In the genomic region with DNA sequence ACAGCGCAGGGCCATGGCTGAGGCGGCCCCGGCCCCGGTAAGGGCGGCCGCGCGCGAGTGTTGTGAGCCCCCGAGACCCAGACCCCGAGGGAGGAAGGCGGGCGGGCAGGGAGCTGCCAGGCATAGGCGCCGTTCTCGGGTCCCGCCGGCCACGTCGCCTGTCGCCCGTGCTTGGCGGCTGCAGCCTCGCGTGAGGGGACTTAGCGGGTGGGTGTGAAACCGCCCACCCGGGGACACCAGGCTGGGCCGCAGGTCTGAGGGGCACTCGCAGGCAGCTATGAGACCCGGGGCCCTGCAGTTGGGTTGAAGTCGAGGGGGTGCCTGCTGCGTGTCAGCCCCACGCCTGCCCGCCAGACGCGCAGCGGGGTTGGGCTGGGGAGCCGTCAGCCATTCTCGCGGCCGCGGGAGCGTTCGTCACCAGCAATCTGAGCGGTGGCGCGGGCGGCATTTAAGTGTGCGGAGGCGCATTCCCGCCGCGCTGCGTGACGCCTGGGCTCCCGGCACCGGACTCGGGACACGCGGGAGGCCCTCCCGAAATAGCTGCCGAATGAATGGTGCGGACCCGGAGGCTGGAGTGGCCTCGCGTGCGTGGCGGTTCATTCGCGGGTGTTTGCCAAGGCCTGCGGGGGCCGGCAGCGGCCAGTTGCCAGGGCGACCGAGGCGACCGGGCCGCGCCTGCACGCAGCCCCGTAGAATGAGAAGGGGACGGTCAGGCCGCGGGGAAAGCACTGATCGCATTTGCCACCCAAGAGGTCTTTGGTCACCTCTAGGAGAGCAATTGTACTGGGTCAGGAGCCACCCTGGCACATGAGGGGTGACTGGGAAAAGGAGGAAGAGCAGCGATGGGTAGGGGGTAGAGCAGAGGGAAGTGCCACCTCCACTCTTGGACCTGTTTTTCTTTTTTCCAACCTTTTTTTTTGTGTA, we compare ENCODE assay signal across 1 cellular context.
A peak's percentile ranks its signal among the peaks of the same experiment; 100 is the strongest.
TF ChIP-seq lines count a peak whose summit lies in the region.

No MANE protein-coding gene starts in this region.

TF ChIP-seq in K562, 482 proteins besides CTCF, POLR2A, EP300 and RAD21 (continued from another document and continues in another):
- TF ChIP-seq, protein P1, sequence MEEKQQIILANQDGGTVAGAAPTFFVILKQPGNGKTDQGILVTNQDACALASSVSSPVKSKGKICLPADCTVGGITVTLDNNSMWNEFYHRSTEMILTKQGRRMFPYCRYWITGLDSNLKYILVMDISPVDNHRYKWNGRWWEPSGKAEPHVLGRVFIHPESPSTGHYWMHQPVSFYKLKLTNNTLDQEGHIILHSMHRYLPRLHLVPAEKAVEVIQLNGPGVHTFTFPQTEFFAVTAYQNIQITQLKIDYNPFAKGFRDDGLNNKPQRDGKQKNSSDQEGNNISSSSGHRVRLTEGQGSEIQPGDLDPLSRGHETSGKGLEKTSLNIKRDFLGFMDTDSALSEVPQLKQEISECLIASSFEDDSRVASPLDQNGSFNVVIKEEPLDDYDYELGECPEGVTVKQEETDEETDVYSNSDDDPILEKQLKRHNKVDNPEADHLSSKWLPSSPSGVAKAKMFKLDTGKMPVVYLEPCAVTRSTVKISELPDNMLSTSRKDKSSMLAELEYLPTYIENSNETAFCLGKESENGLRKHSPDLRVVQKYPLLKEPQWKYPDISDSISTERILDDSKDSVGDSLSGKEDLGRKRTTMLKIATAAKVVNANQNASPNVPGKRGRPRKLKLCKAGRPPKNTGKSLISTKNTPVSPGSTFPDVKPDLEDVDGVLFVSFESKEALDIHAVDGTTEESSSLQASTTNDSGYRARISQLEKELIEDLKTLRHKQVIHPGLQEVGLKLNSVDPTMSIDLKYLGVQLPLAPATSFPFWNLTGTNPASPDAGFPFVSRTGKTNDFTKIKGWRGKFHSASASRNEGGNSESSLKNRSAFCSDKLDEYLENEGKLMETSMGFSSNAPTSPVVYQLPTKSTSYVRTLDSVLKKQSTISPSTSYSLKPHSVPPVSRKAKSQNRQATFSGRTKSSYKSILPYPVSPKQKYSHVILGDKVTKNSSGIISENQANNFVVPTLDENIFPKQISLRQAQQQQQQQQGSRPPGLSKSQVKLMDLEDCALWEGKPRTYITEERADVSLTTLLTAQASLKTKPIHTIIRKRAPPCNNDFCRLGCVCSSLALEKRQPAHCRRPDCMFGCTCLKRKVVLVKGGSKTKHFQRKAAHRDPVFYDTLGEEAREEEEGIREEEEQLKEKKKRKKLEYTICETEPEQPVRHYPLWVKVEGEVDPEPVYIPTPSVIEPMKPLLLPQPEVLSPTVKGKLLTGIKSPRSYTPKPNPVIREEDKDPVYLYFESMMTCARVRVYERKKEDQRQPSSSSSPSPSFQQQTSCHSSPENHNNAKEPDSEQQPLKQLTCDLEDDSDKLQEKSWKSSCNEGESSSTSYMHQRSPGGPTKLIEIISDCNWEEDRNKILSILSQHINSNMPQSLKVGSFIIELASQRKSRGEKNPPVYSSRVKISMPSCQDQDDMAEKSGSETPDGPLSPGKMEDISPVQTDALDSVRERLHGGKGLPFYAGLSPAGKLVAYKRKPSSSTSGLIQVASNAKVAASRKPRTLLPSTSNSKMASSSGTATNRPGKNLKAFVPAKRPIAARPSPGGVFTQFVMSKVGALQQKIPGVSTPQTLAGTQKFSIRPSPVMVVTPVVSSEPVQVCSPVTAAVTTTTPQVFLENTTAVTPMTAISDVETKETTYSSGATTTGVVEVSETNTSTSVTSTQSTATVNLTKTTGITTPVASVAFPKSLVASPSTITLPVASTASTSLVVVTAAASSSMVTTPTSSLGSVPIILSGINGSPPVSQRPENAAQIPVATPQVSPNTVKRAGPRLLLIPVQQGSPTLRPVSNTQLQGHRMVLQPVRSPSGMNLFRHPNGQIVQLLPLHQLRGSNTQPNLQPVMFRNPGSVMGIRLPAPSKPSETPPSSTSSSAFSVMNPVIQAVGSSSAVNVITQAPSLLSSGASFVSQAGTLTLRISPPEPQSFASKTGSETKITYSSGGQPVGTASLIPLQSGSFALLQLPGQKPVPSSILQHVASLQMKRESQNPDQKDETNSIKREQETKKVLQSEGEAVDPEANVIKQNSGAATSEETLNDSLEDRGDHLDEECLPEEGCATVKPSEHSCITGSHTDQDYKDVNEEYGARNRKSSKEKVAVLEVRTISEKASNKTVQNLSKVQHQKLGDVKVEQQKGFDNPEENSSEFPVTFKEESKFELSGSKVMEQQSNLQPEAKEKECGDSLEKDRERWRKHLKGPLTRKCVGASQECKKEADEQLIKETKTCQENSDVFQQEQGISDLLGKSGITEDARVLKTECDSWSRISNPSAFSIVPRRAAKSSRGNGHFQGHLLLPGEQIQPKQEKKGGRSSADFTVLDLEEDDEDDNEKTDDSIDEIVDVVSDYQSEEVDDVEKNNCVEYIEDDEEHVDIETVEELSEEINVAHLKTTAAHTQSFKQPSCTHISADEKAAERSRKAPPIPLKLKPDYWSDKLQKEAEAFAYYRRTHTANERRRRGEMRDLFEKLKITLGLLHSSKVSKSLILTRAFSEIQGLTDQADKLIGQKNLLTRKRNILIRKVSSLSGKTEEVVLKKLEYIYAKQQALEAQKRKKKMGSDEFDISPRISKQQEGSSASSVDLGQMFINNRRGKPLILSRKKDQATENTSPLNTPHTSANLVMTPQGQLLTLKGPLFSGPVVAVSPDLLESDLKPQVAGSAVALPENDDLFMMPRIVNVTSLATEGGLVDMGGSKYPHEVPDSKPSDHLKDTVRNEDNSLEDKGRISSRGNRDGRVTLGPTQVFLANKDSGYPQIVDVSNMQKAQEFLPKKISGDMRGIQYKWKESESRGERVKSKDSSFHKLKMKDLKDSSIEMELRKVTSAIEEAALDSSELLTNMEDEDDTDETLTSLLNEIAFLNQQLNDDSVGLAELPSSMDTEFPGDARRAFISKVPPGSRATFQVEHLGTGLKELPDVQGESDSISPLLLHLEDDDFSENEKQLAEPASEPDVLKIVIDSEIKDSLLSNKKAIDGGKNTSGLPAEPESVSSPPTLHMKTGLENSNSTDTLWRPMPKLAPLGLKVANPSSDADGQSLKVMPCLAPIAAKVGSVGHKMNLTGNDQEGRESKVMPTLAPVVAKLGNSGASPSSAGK (IDR thresholded peaks at IDR 0.05), result peak; percentile 48; the same call in 1 of the 2 replicates
- TF ChIP-seq RBM22 (IDR thresholded peaks at IDR 0.05; ENCODE audit: low read depth, low read length, poor library complexity, severe bottlenecking), result peak; percentile 93
- TF ChIP-seq ZNF384 (IDR thresholded peaks at IDR 0.05; ENCODE audit: low read depth, low read length), result no peak
- peak; percentile 47; the same call in 1 of the 2 replicates for TF ChIP-seq SP1 (CRISPR knock-in tag; IDR thresholded peaks at IDR 0.05)
- TF ChIP-seq ZBED1 (IDR thresholded peaks at IDR 0.05), result no peak
- TF ChIP-seq SAP30 (IDR thresholded peaks at IDR 0.05; ENCODE audit: borderline replicate concordance, insufficient read depth, low read depth, low read length, poor library complexity, severe bottlenecking), result peak; percentile 85
- no peak for TF ChIP-seq USF2 (CRISPR knock-in tag; IDR thresholded peaks at IDR 0.05)
- TF ChIP-seq MCM2 (IDR thresholded peaks at IDR 0.05; ENCODE audit: low read depth), result no peak
- TF ChIP-seq MYC (IDR thresholded peaks at IDR 0.05; ENCODE audit: low read depth, low read length), result peak; percentile 10; the same call in 1 of the 2 replicates
- TF ChIP-seq MYC (CRISPR knock-in tag; IDR thresholded peaks at IDR 0.05; ENCODE audit: borderline replicate concordance, low read depth), result no peak
- TF ChIP-seq CCNT2 (IDR thresholded peaks at IDR 0.05; ENCODE audit: borderline replicate concordance, extremely low read depth, insufficient read length, low read depth, low read length), result no peak
- TF ChIP-seq ZNF408 (CRISPR knock-in tag; IDR thresholded peaks at IDR 0.05; ENCODE audit: low read depth), result no peak
- 0 out of 2 replicates have a peak, but pooled peaks have one; percentile 10 for TF ChIP-seq ZNF121 (CRISPR knock-in tag; conservative IDR thresholded peaks at IDR 0.05)
- no peak for TF ChIP-seq SMARCA5 (IDR thresholded peaks at IDR 0.05)
- TF ChIP-seq ZNF174 (CRISPR knock-in tag; IDR thresholded peaks at IDR 0.05), result no peak
- TF ChIP-seq ZNF75A (CRISPR knock-in tag; IDR thresholded peaks at IDR 0.05), result no peak
- no peak for TF ChIP-seq ZNF354B (CRISPR knock-in tag; IDR thresholded peaks at IDR 0.05)
- TF ChIP-seq PRMT5 (CRISPR knock-in tag; IDR thresholded peaks at IDR 0.05), result 0 out of 2 replicates have a peak, but pooled peaks have one; percentile 9
- TF ChIP-seq BRD4 (IDR thresholded peaks at IDR 0.05), result no peak; the same call in 1 of the 2 replicates
- no peak for TF ChIP-seq TCFL5 (CRISPR knock-in tag; conservative IDR thresholded peaks at IDR 0.05)
- TF ChIP-seq CEBPB (tag; IDR thresholded peaks at IDR 0.05), result no peak
- no peak for TF ChIP-seq ZNF23 (CRISPR knock-in tag; IDR thresholded peaks at IDR 0.05)
- no peak for TF ChIP-seq CBX2 (IDR thresholded peaks at IDR 0.05; ENCODE audit: insufficient read depth, low read length, poor library complexity, severe bottlenecking)
- 0 out of 2 replicates have a peak, but pooled peaks have one; percentile 34 for TF ChIP-seq NFRKB (IDR thresholded peaks at IDR 0.05; ENCODE audit: low read depth)
- peak; percentile 26; the same call in 1 of the 2 replicates for TF ChIP-seq HNRNPL (IDR thresholded peaks at IDR 0.05; ENCODE audit: low read depth, low read length)
- TF ChIP-seq, protein P2, sequence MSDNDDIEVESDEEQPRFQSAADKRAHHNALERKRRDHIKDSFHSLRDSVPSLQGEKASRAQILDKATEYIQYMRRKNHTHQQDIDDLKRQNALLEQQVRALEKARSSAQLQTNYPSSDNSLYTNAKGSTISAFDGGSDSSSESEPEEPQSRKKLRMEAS (CRISPR knock-in tag; IDR thresholded peaks at IDR 0.05), result peak; percentile 87
- no peak for TF ChIP-seq ZNF699 (CRISPR knock-in tag; IDR thresholded peaks at IDR 0.05; ENCODE audit: insufficient replicate concordance)
- TF ChIP-seq MEF2A (IDR thresholded peaks at IDR 0.05; ENCODE audit: control insufficient read depth, low read depth, low read length), result 0 out of 2 replicates have a peak, but pooled peaks have one; percentile 3
- TF ChIP-seq CREB1 (IDR thresholded peaks at IDR 0.05), result peak; percentile 21; the same call in 1 of the 2 replicates
- peak; percentile 59; the same call in 1 of the 2 replicates for TF ChIP-seq CREB1 (CRISPR knock-in tag; IDR thresholded peaks at IDR 0.05)
- peak; percentile 37; the same call in 1 of the 2 replicates for TF ChIP-seq BHLHE40 (IDR thresholded peaks at IDR 0.05; ENCODE audit: low read length)
- TF ChIP-seq, protein P3, sequence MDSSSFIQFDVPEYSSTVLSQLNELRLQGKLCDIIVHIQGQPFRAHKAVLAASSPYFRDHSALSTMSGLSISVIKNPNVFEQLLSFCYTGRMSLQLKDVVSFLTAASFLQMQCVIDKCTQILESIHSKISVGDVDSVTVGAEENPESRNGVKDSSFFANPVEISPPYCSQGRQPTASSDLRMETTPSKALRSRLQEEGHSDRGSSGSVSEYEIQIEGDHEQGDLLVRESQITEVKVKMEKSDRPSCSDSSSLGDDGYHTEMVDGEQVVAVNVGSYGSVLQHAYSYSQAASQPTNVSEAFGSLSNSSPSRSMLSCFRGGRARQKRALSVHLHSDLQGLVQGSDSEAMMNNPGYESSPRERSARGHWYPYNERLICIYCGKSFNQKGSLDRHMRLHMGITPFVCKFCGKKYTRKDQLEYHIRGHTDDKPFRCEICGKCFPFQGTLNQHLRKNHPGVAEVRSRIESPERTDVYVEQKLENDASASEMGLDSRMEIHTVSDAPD (CRISPR knock-in tag; IDR thresholded peaks at IDR 0.05), result no peak
- TF ChIP-seq, protein P4, sequence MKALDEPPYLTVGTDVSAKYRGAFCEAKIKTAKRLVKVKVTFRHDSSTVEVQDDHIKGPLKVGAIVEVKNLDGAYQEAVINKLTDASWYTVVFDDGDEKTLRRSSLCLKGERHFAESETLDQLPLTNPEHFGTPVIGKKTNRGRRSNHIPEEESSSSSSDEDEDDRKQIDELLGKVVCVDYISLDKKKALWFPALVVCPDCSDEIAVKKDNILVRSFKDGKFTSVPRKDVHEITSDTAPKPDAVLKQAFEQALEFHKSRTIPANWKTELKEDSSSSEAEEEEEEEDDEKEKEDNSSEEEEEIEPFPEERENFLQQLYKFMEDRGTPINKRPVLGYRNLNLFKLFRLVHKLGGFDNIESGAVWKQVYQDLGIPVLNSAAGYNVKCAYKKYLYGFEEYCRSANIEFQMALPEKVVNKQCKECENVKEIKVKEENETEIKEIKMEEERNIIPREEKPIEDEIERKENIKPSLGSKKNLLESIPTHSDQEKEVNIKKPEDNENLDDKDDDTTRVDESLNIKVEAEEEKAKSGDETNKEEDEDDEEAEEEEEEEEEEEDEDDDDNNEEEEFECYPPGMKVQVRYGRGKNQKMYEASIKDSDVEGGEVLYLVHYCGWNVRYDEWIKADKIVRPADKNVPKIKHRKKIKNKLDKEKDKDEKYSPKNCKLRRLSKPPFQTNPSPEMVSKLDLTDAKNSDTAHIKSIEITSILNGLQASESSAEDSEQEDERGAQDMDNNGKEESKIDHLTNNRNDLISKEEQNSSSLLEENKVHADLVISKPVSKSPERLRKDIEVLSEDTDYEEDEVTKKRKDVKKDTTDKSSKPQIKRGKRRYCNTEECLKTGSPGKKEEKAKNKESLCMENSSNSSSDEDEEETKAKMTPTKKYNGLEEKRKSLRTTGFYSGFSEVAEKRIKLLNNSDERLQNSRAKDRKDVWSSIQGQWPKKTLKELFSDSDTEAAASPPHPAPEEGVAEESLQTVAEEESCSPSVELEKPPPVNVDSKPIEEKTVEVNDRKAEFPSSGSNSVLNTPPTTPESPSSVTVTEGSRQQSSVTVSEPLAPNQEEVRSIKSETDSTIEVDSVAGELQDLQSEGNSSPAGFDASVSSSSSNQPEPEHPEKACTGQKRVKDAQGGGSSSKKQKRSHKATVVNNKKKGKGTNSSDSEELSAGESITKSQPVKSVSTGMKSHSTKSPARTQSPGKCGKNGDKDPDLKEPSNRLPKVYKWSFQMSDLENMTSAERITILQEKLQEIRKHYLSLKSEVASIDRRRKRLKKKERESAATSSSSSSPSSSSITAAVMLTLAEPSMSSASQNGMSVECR (CRISPR knock-in tag; IDR thresholded peaks at IDR 0.05), result peak; percentile 82; the same call in 1 of the 2 replicates
- TF ChIP-seq KLF6 (CRISPR knock-in tag; IDR thresholded peaks at IDR 0.05; ENCODE audit: borderline replicate concordance), result no peak
- no peak for TF ChIP-seq SNRNP70 (optimal IDR thresholded peaks at IDR 0.05; ENCODE audit: low read depth, low read length)
- no peak for TF ChIP-seq HNRNPH1 (optimal IDR thresholded peaks at IDR 0.05; ENCODE audit: low read depth, low read length)
- TF ChIP-seq ILF3 (IDR thresholded peaks at IDR 0.05; ENCODE audit: borderline replicate concordance), result no peak
- TF ChIP-seq ZEB2 (IDR thresholded peaks at IDR 0.05), result no peak
- peak; percentile 52; the same call in 1 of the 2 replicates for TF ChIP-seq PHF8 (IDR thresholded peaks at IDR 0.05; ENCODE audit: borderline replicate concordance, low read length)
- TF ChIP-seq RBFOX2 (IDR thresholded peaks at IDR 0.05; ENCODE audit: low read depth, low read length), result peak; percentile 75
